In genomic region chr19:14472202-14472961, GRCh38 we compare ENCODE assay signal across 8 cellular contexts. TPM values are rescaled to one million over a fixed set of nuclear protein-coding genes. Genes with fewer than 3 reads are reported as not detected.
DNase-seq lines count a peak whose midpoint lies in the region; ATAC-seq and TF ChIP-seq lines count a peak whose summit lies in the region.

No MANE protein-coding gene starts in this region.

- DNase-seq in NCI-H146 (lab: John Stamatoyannopoulos, UW): peak; percentile 77
- peak; percentile 81 to 85 for DNase-seq in activated CD4-positive, alpha-beta T cell treated with anti-CD3 and anti-CD28 coated beads for 24 hours (ENCODE audit: low read depth in 2 of 2)
- peak; percentile 49 for DNase-seq in cerebellar cortex (ENCODE audit: low spot score)
- no peak for DNase-seq in left lobe of liver (ENCODE audit: low spot score)
- peak; percentile 82 to 83 (median 82) for DNase-seq in stimulated activated CD4-positive, alpha-beta T cell treated with anti-CD3 and anti-CD28 coated beads, TNF-alpha, amount 100 ng/mL, for 4 hours (ENCODE audit: low read depth in 3 of 3)

- TF ChIP-seq CTCF in GM12872 (IDR thresholded peaks at IDR 0.05; ENCODE audit: insufficient read depth, low read depth, low read length): peak; percentile 89

- ATAC-seq in left lobe of liver: peak; percentile 71
- ATAC-seq in GM21447 (IDR thresholded peaks at IDR 0.05; ENCODE audit: unreplicated experiment): no peak
- ATAC-seq in GM21786 (IDR thresholded peaks at IDR 0.05; ENCODE audit: unreplicated experiment): no peak

RNA-seq across cellular contexts. Expression of gene PTGER1, which starts 2.8 kb away (rescaled TPM):
- total RNA-seq in left lobe of liver: 0.13 TPM

RNA-seq across cellular contexts. Expression of gene GIPC1, which starts 23.5 kb away (rescaled TPM):
- 28.2 TPM for total RNA-seq in left lobe of liver

RNA-seq across cellular contexts. Expression of gene PKN1, which starts 39.3 kb away (rescaled TPM):
- total RNA-seq in left lobe of liver: 32.4 TPM

RNA-seq across cellular contexts. Expression of gene DNAJB1, which starts 45.8 kb away (rescaled TPM):
- total RNA-seq in left lobe of liver: 70.7 TPM

RNA-seq across cellular contexts. Expression of gene DDX39A, which starts 53.2 kb away (rescaled TPM):
- total RNA-seq in left lobe of liver: 18.0 TPM
